ENCODE assay signal across 11 cellular contexts in the genomic region with DNA sequence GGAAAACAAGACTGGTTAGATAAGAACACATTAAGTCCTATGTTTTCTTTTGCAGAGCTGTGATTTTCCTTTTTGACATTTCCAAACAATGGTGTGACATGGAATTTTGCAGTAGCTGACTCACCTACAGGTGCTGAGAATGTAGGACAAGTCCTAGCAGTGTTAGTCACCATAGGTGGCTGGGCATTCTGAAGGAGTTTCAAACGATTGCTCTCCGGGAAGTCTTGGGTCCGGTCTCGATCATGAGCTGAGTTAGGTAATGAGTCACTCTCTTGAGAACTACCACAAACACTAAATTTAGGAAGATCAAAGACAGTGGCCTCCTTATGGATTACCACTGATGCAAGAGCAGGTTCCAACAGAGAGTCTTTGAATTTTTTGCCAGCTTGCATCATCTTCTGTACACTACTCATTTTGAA. TPM values are rescaled to one million over a fixed set of nuclear protein-coding genes. Genes with fewer than 3 reads are reported as not detected.
DNase-seq lines count a peak whose midpoint lies in the region; ATAC-seq, FAIRE-seq and TF ChIP-seq lines count a peak whose summit lies in the region.
"Had no signal": no experiment of that assay in that cellular context is flagged by ENCODE, and none has a peak within 500 bp of the region (broad histone marks: within the 10 kb centered on the region; RNA-seq: fewer than 3 reads in every experiment).

No MANE protein-coding gene starts in this region.

- H3K27ac ChIP-seq in RWPE2 (ENCODE audit: poor library complexity, severe bottlenecking), result no peak overlapping the region
- H3K27ac ChIP-seq in keratinocyte (ENCODE audit: control insufficient read depth, insufficient read depth, low read length), result peak overlapping the region; percentile 66
- H3K27ac ChIP-seq in spleen, result no peak overlapping the region
- H3K27ac ChIP-seq: HL-60, lower lobe of right lung had no signal

- ATAC-seq in GM18511 (IDR thresholded peaks at IDR 0.05; ENCODE audit: unreplicated experiment), result peak; percentile 37
- peak; percentile 31 for ATAC-seq in HG02623 (IDR thresholded peaks at IDR 0.05; ENCODE audit: unreplicated experiment)
- ATAC-seq in RWPE2 (ENCODE audit: low read depth), result peak; percentile 81

- H3K36me3 ChIP-seq in RWPE2 (ENCODE audit: low read depth) (peaks cover 71% of the 10 kb centered on the region), keratinocyte (ENCODE audit: control insufficient read depth in 2 of 2, extremely low read depth in 1 of 2, insufficient read depth in 2 of 2, low read length in 2 of 2) (peaks cover 0 to 12% of the 10 kb centered on the region in 2 experiments), spleen (peaks cover 0 to 65% (median 23%) of the 10 kb centered on the region in 6 donors)

- no peaks in the 10 kb centered on the region for H4K20me1 ChIP-seq in keratinocyte (ENCODE audit: control insufficient read depth, extremely low read depth, insufficient read depth, low read length)

- no peak for TF ChIP-seq CTCF in RWPE2 (IDR thresholded peaks at IDR 0.05; ENCODE audit: poor library complexity, severe bottlenecking)
- TF ChIP-seq CTCF in keratinocyte (optimal IDR thresholded peaks at IDR 0.05 in 1 of 3, IDR thresholded peaks at IDR 0.05 in 1 of 3, conservative IDR thresholded peaks at IDR 0.05 in 1 of 3; ENCODE audit: extremely low read depth in 1 of 3, insufficient read depth in 2 of 3, low read length in 3 of 3), result no peak
- TF ChIP-seq CTCF in spleen (IDR thresholded peaks at IDR 0.05 in 8 of 11, conservative IDR thresholded peaks at IDR 0.05 in 3 of 11), result no peak

- intact Hi-C loops in spleen (cut with DNase I; ENCODE audit: low total_unique reads), result no loop called here

- FAIRE-seq in keratinocyte (lab: Jason Lieb, UNC), result peak; percentile 86
- FAIRE-seq in GM12891 (lab: Jason Lieb, UNC), result no peak

- peaks cover 5% of the 10 kb centered on the region for H3K79me2 ChIP-seq in keratinocyte (ENCODE audit: control insufficient read depth, insufficient read depth, low read length)

- H3K4me2 ChIP-seq in keratinocyte (ENCODE audit: control insufficient read depth, extremely low read depth, insufficient read depth, low read depth, low read length), result peak overlapping the region; percentile 39

- dilution Hi-C loops in keratinocyte (cut with MboI; ENCODE audit: extremely low pct_ligation_motif_present, low sequenced_read_pairs), result no loop called here

- H3K4me1 ChIP-seq in RWPE2 (ENCODE audit: insufficient read depth, poor library complexity, severe bottlenecking) (peaks cover 23% of the 10 kb centered on the region), keratinocyte (ENCODE audit: control insufficient read depth, extremely low read depth, insufficient read depth, low read length) (peaks cover 27% of the 10 kb centered on the region), spleen (peaks cover 10 to 32% (median 18%) of the 10 kb centered on the region in 6 donors)

- TF ChIP-seq POLR2A in GM12891 (IDR thresholded peaks at IDR 0.05; ENCODE audit: low read depth, low read length) (no peak), spleen (IDR thresholded peaks at IDR 0.05) (no peak)

- no peak overlapping the region for H3K9ac ChIP-seq in keratinocyte (ENCODE audit: control insufficient read depth, extremely low read depth, insufficient read depth, low read length)

- H3K27me3 ChIP-seq in RWPE2 (ENCODE audit: insufficient read depth, poor library complexity, severe bottlenecking), result no peaks in the 10 kb centered on the region
- no peaks in the 10 kb centered on the region for H3K27me3 ChIP-seq in keratinocyte (ENCODE audit: control insufficient read depth, extremely low read depth, insufficient read depth, low read length)
- H3K27me3 ChIP-seq in spleen (replicated peaks in 1 of 7), result no peaks in the 10 kb centered on the region

- H3K4me3 ChIP-seq in RWPE2 (ENCODE audit: severe bottlenecking), result no peak overlapping the region
- no peak overlapping the region for H3K4me3 ChIP-seq in keratinocyte (ENCODE audit: control insufficient read depth in 2 of 3, extremely low read depth in 1 of 3, insufficient read depth in 2 of 3, low read depth in 1 of 3, low read length in 3 of 3)
- H3K4me3 ChIP-seq in spleen, result no peak overlapping the region
- H3K4me3 ChIP-seq: lower lobe of right lung had no signal

- no peaks in the 10 kb centered on the region for H3K9me1 ChIP-seq in keratinocyte (ENCODE audit: control insufficient read depth, extremely low read depth, insufficient read depth, low read length)

- H3K9me3 ChIP-seq in RWPE2 (ENCODE audit: severe bottlenecking) (no peaks in the 10 kb centered on the region), keratinocyte (ENCODE audit: control insufficient read depth, low read depth, low read length) (no peaks in the 10 kb centered on the region), spleen (no peaks in the 10 kb centered on the region)
- H3K9me3 ChIP-seq: lower lobe of right lung had no signal

- no peak overlapping the region for H2AFZ ChIP-seq in keratinocyte (ENCODE audit: control insufficient read depth, low read length)

- DNase-seq in RWPE2 (ENCODE audit: low spot score), result peak; percentile 78
- peak; percentile 96 for DNase-seq in keratinocyte (ENCODE audit: low read depth, low spot score)
- no peak for DNase-seq in GM12891 (ENCODE audit: insufficient read length, low spot score)
- DNase-seq in spleen, result no peak
- DNase-seq in NCI-H1694 treated with DMSO at 0.1 percent for 48 hours (lab: John Stamatoyannopoulos, UW), result no peak
- no peak for DNase-seq in activated CD4-positive, CD25-positive, alpha-beta regulatory T cell treated with anti-CD3 and anti-CD28 coated beads, Interleukin-2, amount 50 U/mL, for 72 hours
- DNase-seq: lower lobe of right lung; stimulated activated naive CD4-positive, alpha-beta T cell treated with Interleukin-2 at 50 U/mL for 16 hours had no signal

- 51 to 81% (median 61%) methylated on average over 4 of the region's 4 CpGs for WGBS in spleen, 5 donors

TF ChIP-seq in GM12891, 5 proteins besides CTCF, POLR2A, EP300 and RAD21:
- TF ChIP-seq TAF1 (IDR thresholded peaks at IDR 0.05; ENCODE audit: low read depth, low read length) (no peak), SPI1 (IDR thresholded peaks at IDR 0.05; ENCODE audit: low read depth, low read length) (no peak), PAX5 (IDR thresholded peaks at IDR 0.05; ENCODE audit: insufficient read depth, low read length, severe bottlenecking) (no peak), POLR2AphosphoS5 (IDR thresholded peaks at IDR 0.05; ENCODE audit: low read depth, low read length) (no peak), POU2F2 (IDR thresholded peaks at IDR 0.05; ENCODE audit: low read depth, low read length) (no peak)

RNA-seq across cellular contexts. Expression of gene FIGNL1, which starts 3.6 kb away (rescaled TPM):
- 6.9 to 12.7 TPM (median 9.5 TPM) in 3 replicates for polyA plus RNA-seq in keratinocyte
- 5.0 TPM for polyA plus RNA-seq in keratinocyte (2011; ENCODE audit: low read depth)
- polyA plus RNA-seq in keratinocyte (2011; cell fraction: cytosol; rRNA removed), result 2.8 and 4.8 TPM in 2 replicates
- polyA plus RNA-seq in keratinocyte (2011; cell fraction: nucleus; rRNA removed), result 6.3 and 8.7 TPM in 2 replicates
- 4.0 and 8.5 TPM in 2 replicates for polyA plus RNA-seq in keratinocyte (2012; ENCODE audit: low replicate concordance)
- polyA minus RNA-seq in keratinocyte, result 18.8 to 31.3 TPM (median 20.5 TPM) in 3 replicates
- polyA minus RNA-seq in keratinocyte (2011; cell fraction: cytosol; rRNA and poly(A)+ RNA removed), result 5.4 TPM
- polyA minus RNA-seq in keratinocyte (2011; cell fraction: nucleus; rRNA and poly(A)+ RNA removed), result 6.2 and 12.1 TPM in 2 replicates
- polyA plus RNA-seq in GM12891 (2012; ENCODE audit: low read depth, missing spikeins), result 9.0 TPM
- 10 to 100 TPM in 5 of 7 donors, 1 to 10 TPM in 2; 8.6 to 22.5 (median 14.4) TPM for total RNA-seq in spleen
- 1 to 10 TPM; 5.0 to 9.3 (median 6.4) TPM for polyA plus RNA-seq in spleen

Comparison
In these comparisons a context has a peak if more than half of its experiments do, and no peak if none do; other contexts are left out.
1. ATAC-seq: peak in every context shown above with its lines; median percentile 81 in RWPE2; 37 in GM18511; 31 in HG02623.
2. DNase-seq: peak in RWPE2 (single experiment) and keratinocyte (single experiment); none in GM12891 (single experiment), spleen (single experiment), NCI-H1694 treated with DMSO at 0.1 percent for 48 hours (single experiment) and activated CD4-positive, CD25-positive, alpha-beta regulatory T cell treated with anti-CD3 and anti-CD28 coated beads, Interleukin-2, amount 50 U/mL, for 72 hours (single experiment).